In genomic region chr7:55132550-55132889, GRCh38 we compare ENCODE assay signal across 13 cellular contexts.
A peak's percentile ranks its signal among the peaks of the same experiment; 100 is the strongest.
DNase-seq lines count a peak whose midpoint lies in the region; ATAC-seq, FAIRE-seq and TF ChIP-seq lines count a peak whose summit lies in the region.
"Had no signal": no experiment of that assay in that cellular context is flagged by ENCODE, and none has a peak within 500 bp of the region (broad histone marks: within the 10 kb centered on the region; RNA-seq: fewer than 3 reads in every experiment).

No MANE protein-coding gene starts in this region.

- H3K4me3 ChIP-seq in coronary artery (no peak overlapping the region), sigmoid colon (no peak overlapping the region)

- TF ChIP-seq EP300 in sigmoid colon (IDR thresholded peaks at IDR 0.05): no peak

- peaks cover 0 to 69% (median 66%) of the 10 kb centered on the region in 4 donors for H3K4me1 ChIP-seq in sigmoid colon

- 85 to 93% methylated on average over 5 of the region's 5 CpGs for WGBS in sigmoid colon, 2 donors

- TF ChIP-seq CTCF in coronary artery (IDR thresholded peaks at IDR 0.05) (no peak), sigmoid colon (IDR thresholded peaks at IDR 0.05) (no peak)

- no peaks in the 10 kb centered on the region for H3K27me3 ChIP-seq in sigmoid colon

- ATAC-seq in HG03378 (IDR thresholded peaks at IDR 0.05; ENCODE audit: unreplicated experiment) (peak; percentile 13), HG02623 (IDR thresholded peaks at IDR 0.05; ENCODE audit: unreplicated experiment) (no peak)

- peak overlapping the region; percentile 83 to 87 for H3K27ac ChIP-seq in coronary artery
- peak overlapping the region; percentile 81 to 90 (median 87) for H3K27ac ChIP-seq in sigmoid colon
- H3K27ac ChIP-seq: C4-2B had no signal

- no peak for TF ChIP-seq POLR2A in GM12892 (IDR thresholded peaks at IDR 0.05; ENCODE audit: low read depth, low read length)
- TF ChIP-seq POLR2A in sigmoid colon (IDR thresholded peaks at IDR 0.05): no peak

- peak; percentile 9 for FAIRE-seq in GM12892 (lab: Jason Lieb, UNC)

- intact Hi-C loops in sigmoid colon (cut with DNase I): loop anchor here (10.0 kb wide), 1 partner anchor 122 kb away; no protein-coding TSS in a partner anchor

- no peaks in the 10 kb centered on the region for H3K9me3 ChIP-seq in sigmoid colon

- H3K36me3 ChIP-seq in sigmoid colon: no peaks in the 10 kb centered on the region

- DNase-seq in GM12892 (ENCODE audit: insufficient read length) (no peak), coronary artery (ENCODE audit: low spot score) (no peak), sigmoid colon (no peak), SHP77 treated with DMSO at 0.1 percent for 48 hours (lab: John Stamatoyannopoulos, UW) (no peak), DMS53 (lab: John Stamatoyannopoulos, UW) (no peak), amygdala (lab: John Stamatoyannopoulos, UW) (no peak)
- DNase-seq: activated naive CD8-positive, alpha-beta T cell treated with anti-CD3 and anti-CD28 coated beads, Interleukin-2, amount 50 U/mL, for 24 hours; effector CD8-positive, alpha-beta T cell; NCI-H1417; NCI-H748 treated with DMSO at 0.1 percent for 48 hours had no signal
